Comparison of ENCODE assay signal across 8 cellular contexts in the genomic region with DNA sequence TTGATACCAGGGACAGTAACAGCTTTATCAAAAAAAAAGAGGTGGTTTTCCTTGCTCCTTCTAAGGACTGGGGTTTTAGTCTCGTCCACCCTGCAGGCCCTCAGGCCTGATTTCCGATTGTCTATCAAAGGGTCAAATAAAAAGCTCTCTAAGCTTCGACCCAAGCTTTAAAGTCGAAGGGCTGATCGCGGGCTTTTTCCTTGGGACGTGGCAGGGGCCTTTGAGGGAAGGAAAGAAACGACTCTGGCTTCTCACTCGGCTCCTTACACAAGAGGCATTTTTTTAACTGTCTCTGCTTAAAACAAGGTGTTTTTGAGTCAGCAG. TPM values are rescaled to one million over a fixed set of nuclear protein-coding genes. Genes with fewer than 3 reads are reported as not detected.
A peak's percentile ranks its signal among the peaks of the same experiment; 100 is the strongest.
DNase-seq lines count a peak whose midpoint lies in the region; ATAC-seq and TF ChIP-seq lines count a peak whose summit lies in the region.

No MANE protein-coding gene starts in this region.

- H3K9me3 ChIP-seq in thoracic aorta: no peaks in the 10 kb centered on the region

- H3K4me1 Mint-ChIP-seq in activated CD4-positive, alpha-beta T cell treated with anti-CD3 and anti-CD28 coated beads, Interleukin-2, amount 10 ng/mL, durations not matched to agents 24 days and 14 days: peaks cover 20% of the 10 kb centered on the region
- peaks cover 7% of the 10 kb centered on the region for H3K4me1 Mint-ChIP-seq in activated T-helper 17 cell treated with anti-CD3 and anti-CD28 coated beads, Interleukin-2, amount 50 U/mL, for 72 hours

- H3K27ac ChIP-seq in layer of hippocampus (ENCODE audit: low read depth, low read length) (peak overlapping the region; percentile 98), thoracic aorta (peak overlapping the region; percentile 98 to 99)

- H3K36me3 ChIP-seq in thoracic aorta: no peaks in the 10 kb centered on the region

- TF ChIP-seq CTCF in thoracic aorta (IDR thresholded peaks at IDR 0.05) (no peak), GM13976 (IDR thresholded peaks at IDR 0.05; ENCODE audit: borderline replicate concordance, control extremely low read depth, extremely low read depth, insufficient read depth, missing control alignments) (no peak)

- no peaks in the 10 kb centered on the region for H3K36me3 Mint-ChIP-seq in activated CD4-positive, alpha-beta T cell treated with anti-CD3 and anti-CD28 coated beads, Interleukin-2, amount 10 ng/mL, durations not matched to agents 24 days and 14 days (ENCODE audit: low read depth)
- no peaks in the 10 kb centered on the region for H3K36me3 Mint-ChIP-seq in activated T-helper 17 cell treated with anti-CD3 and anti-CD28 coated beads, Interleukin-2, amount 50 U/mL, for 72 hours (ENCODE audit: low read depth)

- intact Hi-C loops in activated CD4-positive, alpha-beta T cell treated with anti-CD3 and anti-CD28 coated beads, Interleukin-2, amount 10 ng/mL, durations not matched to agents 24 days and 14 days (cut with micrococcal nuclease): loop anchor here (1.0 to 10.0 kb wide), 6 partner anchors 80 to 380 kb away; a partner anchor contains a TSS

- peaks cover 14 to 21% of the 10 kb centered on the region in 2 donors for H3K4me1 ChIP-seq in thoracic aorta (ENCODE audit: control insufficient read depth in 1 of 2, low read depth in 2 of 2)

- H3K9me3 Mint-ChIP-seq in activated CD4-positive, alpha-beta T cell treated with anti-CD3 and anti-CD28 coated beads, Interleukin-2, amount 10 ng/mL, durations not matched to agents 24 days and 14 days: peaks cover 2% of the 10 kb centered on the region
- H3K9me3 Mint-ChIP-seq in activated T-helper 17 cell treated with anti-CD3 and anti-CD28 coated beads, Interleukin-2, amount 50 U/mL, for 72 hours: no peaks in the 10 kb centered on the region

- in situ Hi-C loops in GM13976 (cut with MboI; ENCODE audit: low sequenced_read_pairs, unreplicated experiment): no loop called here

- peak overlapping the region; percentile 94 for H3K4me3 Mint-ChIP-seq in activated CD4-positive, alpha-beta T cell treated with anti-CD3 and anti-CD28 coated beads, Interleukin-2, amount 10 ng/mL, durations not matched to agents 24 days and 14 days
- H3K4me3 Mint-ChIP-seq in activated T-helper 17 cell treated with anti-CD3 and anti-CD28 coated beads, Interleukin-2, amount 50 U/mL, for 72 hours: peak overlapping the region; percentile 91

- H3K27me3 ChIP-seq in layer of hippocampus (ENCODE audit: control insufficient read depth, insufficient read depth, low read length): no peaks in the 10 kb centered on the region
- H3K27me3 ChIP-seq in thoracic aorta (replicated peaks; ENCODE audit: insufficient read depth): no peaks in the 10 kb centered on the region

- H3K27ac Mint-ChIP-seq in activated CD4-positive, alpha-beta T cell treated with anti-CD3 and anti-CD28 coated beads, Interleukin-2, amount 10 ng/mL, durations not matched to agents 24 days and 14 days: peak overlapping the region; percentile 96
- peak overlapping the region; percentile 81 for H3K27ac Mint-ChIP-seq in activated T-helper 17 cell treated with anti-CD3 and anti-CD28 coated beads, Interleukin-2, amount 50 U/mL, for 72 hours

- peak overlapping the region; percentile 99 for H3K4me3 ChIP-seq in thoracic aorta

- no peaks in the 10 kb centered on the region for H3K27me3 Mint-ChIP-seq in activated CD4-positive, alpha-beta T cell treated with anti-CD3 and anti-CD28 coated beads, Interleukin-2, amount 10 ng/mL, durations not matched to agents 24 days and 14 days
- H3K27me3 Mint-ChIP-seq in activated T-helper 17 cell treated with anti-CD3 and anti-CD28 coated beads, Interleukin-2, amount 50 U/mL, for 72 hours: no peaks in the 10 kb centered on the region

- no peak for DNase-seq in activated CD4-positive, alpha-beta T cell treated with anti-CD3 and anti-CD28 coated beads, Interleukin-2, amount 10 ng/mL, durations not matched to agents 24 days and 14 days
- no peak for DNase-seq in activated CD4-positive, alpha-beta T cell treated with anti-CD3 and anti-CD28 coated beads for 48 hours
- no peak for DNase-seq in thoracic aorta (ENCODE audit: low spot score)
- no peak for DNase-seq in NCI-H2227 treated with DMSO at 0.1 percent for 48 hours (lab: John Stamatoyannopoulos, UW)
- DNase-seq in GM13976 (ENCODE audit: low spot score): no peak

- no peak for ATAC-seq in activated T-helper 17 cell treated with anti-CD3 and anti-CD28 coated beads, Interleukin-2, amount 50 U/mL, for 72 hours (replicated peaks)
- ATAC-seq in thoracic aorta (ENCODE audit: insufficient number of reproducible peaks, low FRiP score, low read depth) (peak; percentile 2), HG03442 (IDR thresholded peaks at IDR 0.05; ENCODE audit: unreplicated experiment) (no peak)

RNA-seq across cellular contexts. Expression of a gene that starts 0.4 kb away (rescaled TPM):
- 6.7 and 6.9 TPM in 2 replicates for total RNA-seq in activated CD4-positive, alpha-beta T cell treated with anti-CD3 and anti-CD28 coated beads, Interleukin-2, amount 10 ng/mL, durations not matched to agents 24 days and 14 days
- total RNA-seq in activated T-helper 17 cell treated with anti-CD3 and anti-CD28 coated beads, Interleukin-2, amount 50 U/mL, for 72 hours: 10 to 100 TPM in 1 of 2 donors, 1 to 10 TPM in 1; 7.7 to 25.1 TPM
- total RNA-seq in thoracic aorta: 10 to 100 TPM; 42.6 to 91.7 TPM
